ENCODE assay signal across 27 cellular contexts in the genomic region with DNA sequence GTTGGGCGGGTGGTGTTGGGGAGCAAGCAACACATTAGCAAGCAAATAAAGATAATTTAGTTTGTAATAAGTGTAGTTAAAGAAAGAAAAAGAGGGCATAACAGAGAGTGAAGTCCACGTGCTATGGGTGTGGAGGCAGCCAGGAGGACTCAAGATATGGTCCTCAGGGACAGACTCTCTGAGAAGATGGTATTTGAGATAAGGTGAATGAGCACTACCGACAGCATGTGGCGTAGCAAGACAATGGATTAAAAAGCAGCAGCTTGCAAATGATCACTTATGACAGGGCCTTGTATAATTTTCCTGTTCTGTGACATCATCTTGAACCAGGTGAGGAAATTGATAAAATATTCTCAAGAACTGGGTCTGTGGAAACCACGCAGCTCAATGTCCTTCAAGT.
"Had no signal": no experiment of that assay in that cellular context is flagged by ENCODE, and none has a peak within 500 bp of the region (broad histone marks: within the 10 kb centered on the region; RNA-seq: fewer than 3 reads in every experiment).

No MANE protein-coding gene starts in this region.

- H3K9me3 ChIP-seq: ovary, psoas muscle, suprapubic skin, testis, tibial artery, transverse colon, upper lobe of left lung, vagina had no signal

- H3K9ac ChIP-seq: neural progenitor cell, parathyroid adenoma had no signal

- H3K36me3 ChIP-seq: neural progenitor cell, ovary, spleen, suprapubic skin, tibial artery, transverse colon, upper lobe of left lung, vagina had no signal

- H3K4me1 ChIP-seq: neural progenitor cell, parathyroid adenoma, psoas muscle, spleen, suprapubic skin, testis, tibial artery, transverse colon, upper lobe of left lung, vagina had no signal

- H3K27me3 ChIP-seq: neural progenitor cell, ovary, spleen, suprapubic skin, testis, tibial artery, transverse colon, upper lobe of left lung, vagina had no signal

- H3K27ac ChIP-seq: neural progenitor cell, ovary, parathyroid adenoma, psoas muscle, skin epidermis, spleen, suprapubic skin, testis, tibial artery, transverse colon, upper lobe of left lung, vagina had no signal

- H3K4me2 ChIP-seq: neural progenitor cell, smooth muscle cell had no signal

- H3K79me2 ChIP-seq: parathyroid adenoma had no signal

- DNase-seq: naive thymus-derived CD4-positive, alpha-beta T cell; natural killer cell; occipital lobe; ovary; posterior cingulate gyrus; psoas muscle; right cardiac atrium; spleen; stimulated activated CD4-positive, alpha-beta T cell treated with anti-CD3 and anti-CD28 coated beads, Interleukin-12 subunit alpha, Interleukin-12 subunit beta, amount 100 ng/mL, for 4 hours; stimulated activated CD4-positive, alpha-beta T cell treated with anti-CD3 and anti-CD28 coated beads, Interleukin-1b, Interleukin-23, amount 100 ng/mL, for 48 hours; stimulated activated CD4-positive, alpha-beta T cell treated with anti-CD3 and anti-CD28 coated beads, Interleukin-4, amount 100 ng/mL, for 1 hour; stimulated activated CD4-positive, alpha-beta T cell treated with anti-CD3 and anti-CD28 coated beads, Interleukin-4, amount 100 ng/mL, for 4 hours; stimulated activated CD8-positive, alpha-beta memory T cell treated with anti-CD3 and anti-CD28 coated beads, Interleukin-4, amount 100 ng/mL, for 48 hours; stimulated activated naive CD4-positive, alpha-beta T cell; stimulated activated naive CD8-positive, alpha-beta T cell treated with anti-CD3 and anti-CD28 coated beads, Interleukin-15, amount 100 ng/mL, for 72 hours; stimulated activated naive CD8-positive, alpha-beta T cell treated with anti-CD3 and anti-CD28 coated beads, Interleukin-15, Interleukin-2, amounts not matched to agents 100 U/mL and 50 U/mL, for 24 hours; substantia nigra; testis; tibial artery; transverse colon; upper lobe of left lung had no signal

- H2AFZ ChIP-seq: neural progenitor cell, parathyroid adenoma had no signal

- H3K4me3 ChIP-seq: neural progenitor cell, ovary, psoas muscle, skin epidermis, smooth muscle cell, spleen, suprapubic skin, testis, tibial artery, transverse colon, upper lobe of left lung, vagina had no signal
